ENCODE assay signal across 13 cellular contexts in the genomic region with DNA sequence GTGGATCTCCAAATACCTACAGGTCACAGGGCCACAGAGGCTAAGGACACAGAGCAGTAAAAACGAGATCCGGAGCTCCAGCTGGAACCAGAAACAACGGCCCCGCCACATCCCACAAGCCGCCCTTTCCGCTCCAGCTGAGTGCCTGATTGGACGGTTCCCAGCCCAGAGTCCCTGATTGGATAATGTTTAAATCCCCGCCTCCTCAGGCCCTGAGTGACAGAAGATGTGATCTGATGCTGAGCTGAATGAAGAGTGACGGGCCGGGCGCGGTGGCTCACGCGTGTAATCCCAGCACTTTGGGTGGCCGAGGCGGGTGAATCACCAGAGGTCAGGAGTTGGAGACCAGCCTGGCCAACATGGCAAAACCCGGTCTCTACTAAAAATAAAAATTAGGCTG.
DNase-seq lines count a peak whose midpoint lies in the region; ATAC-seq and TF ChIP-seq lines count a peak whose summit lies in the region.
"Had no signal": no experiment of that assay in that cellular context is flagged by ENCODE, and none has a peak within 500 bp of the region (broad histone marks: within the 10 kb centered on the region; RNA-seq: fewer than 3 reads in every experiment).

Gene ZNF99, minus strand, starts transcription at position 101 of the 400 bp plus-strand sequence. CDS start 135 bp downstream, outside the sequence.

- H3K36me3 ChIP-seq in adipocyte (ENCODE audit: control insufficient read depth, insufficient read depth, low read length, severe bottlenecking), result no peaks in the 10 kb centered on the region
- H3K36me3 ChIP-seq: neural progenitor cell had no signal

- peak within 1 kb of the TSS; percentile 41 for H3K4me3 ChIP-seq in adipocyte (ENCODE audit: low read length)
- H3K4me3 ChIP-seq: neural progenitor cell had no signal

- TF ChIP-seq CTCF in nephron progenitor cell (IDR thresholded peaks at IDR 0.05), result no peak

- H3K27me3 ChIP-seq in adipocyte (replicated peaks; ENCODE audit: control insufficient read depth, insufficient read depth, low read length), result no peaks in the 10 kb centered on the region
- H3K27me3 ChIP-seq: neural progenitor cell had no signal

- peaks cover 5% of the 10 kb centered on the region for H3K36me3 Mint-ChIP-seq in nephron progenitor cell (ENCODE audit: low read depth)
- H3K36me3 Mint-ChIP-seq in stimulated activated effector memory CD8-positive, alpha-beta T cell treated with anti-CD3 and anti-CD28 coated beads, Interleukin-12 subunit alpha, Interleukin-12 subunit beta, amount 100 ng/mL, for 72 hours, result no peaks in the 10 kb centered on the region
- H3K36me3 Mint-ChIP-seq: CD4-positive, CD25-positive, alpha-beta regulatory T cell had no signal

- H3K9ac ChIP-seq in adipocyte (ENCODE audit: low read length), result no peak within 1 kb of the TSS
- H3K9ac ChIP-seq: KMS-11, neural progenitor cell had no signal

- H3K4me3 Mint-ChIP-seq in nephron progenitor cell, result no peak within 1 kb of the TSS
- H3K4me3 Mint-ChIP-seq in stimulated activated effector memory CD8-positive, alpha-beta T cell treated with anti-CD3 and anti-CD28 coated beads, Interleukin-12 subunit alpha, Interleukin-12 subunit beta, amount 100 ng/mL, for 72 hours, result no peak within 1 kb of the TSS
- H3K4me3 Mint-ChIP-seq: activated T-helper 1 cell treated with anti-CD3 and anti-CD28 coated beads, Interleukin-12 subunit alpha, Interleukin-12 subunit beta, Interleukin-2, Interleukin-4 antibody, amounts not matched to agents 30 ng/mL and 10 ng/mL and 1 ng/mL, durations not matched to agents 14 hours and 24 hours and 36 hours; CD4-positive, CD25-positive, alpha-beta regulatory T cell; neural progenitor cell had no signal

- H3K27ac Mint-ChIP-seq in nephron progenitor cell, result no peak within 1 kb of the TSS
- no peak within 1 kb of the TSS for H3K27ac Mint-ChIP-seq in stimulated activated effector memory CD8-positive, alpha-beta T cell treated with anti-CD3 and anti-CD28 coated beads, Interleukin-12 subunit alpha, Interleukin-12 subunit beta, amount 100 ng/mL, for 72 hours
- H3K27ac Mint-ChIP-seq: activated T-helper 1 cell treated with anti-CD3 and anti-CD28 coated beads, Interleukin-12 subunit alpha, Interleukin-12 subunit beta, Interleukin-2, Interleukin-4 antibody, amounts not matched to agents 30 ng/mL and 10 ng/mL and 1 ng/mL, durations not matched to agents 14 hours and 24 hours and 36 hours; CD4-positive, CD25-positive, alpha-beta regulatory T cell; neural progenitor cell had no signal

- H3K27me3 Mint-ChIP-seq in nephron progenitor cell (ENCODE audit: low read depth, poor library complexity), result no peaks in the 10 kb centered on the region
- H3K27me3 Mint-ChIP-seq: CD4-positive, CD25-positive, alpha-beta regulatory T cell had no signal

- DNase-seq in DMS114 treated with DMSO at 0.1 percent for 48 hours (lab: John Stamatoyannopoulos, UW; ENCODE audit: unreplicated experiment) (peak; percentile 92), adipocyte (ENCODE audit: low read depth) (no peak), hypothalamus (lab: John Stamatoyannopoulos, UW) (peak in 47 of 51 donors; percentile 0 to 76 (median 37)), retina (peak; percentile 74), nephron progenitor cell (no peak)
- no peak for DNase-seq in stimulated activated effector memory CD8-positive, alpha-beta T cell treated with anti-CD3 and anti-CD28 coated beads, Interleukin-12 subunit alpha, Interleukin-12 subunit beta, amount 100 ng/mL, for 72 hours (ENCODE audit: low spot score in 2 of 2)
- DNase-seq: CD4-positive, CD25-positive, alpha-beta regulatory T cell; NCI-H524 treated with DMSO at 0.1 percent for 48 hours had no signal

- no peak for ATAC-seq in GM18858 (IDR thresholded peaks at IDR 0.05; ENCODE audit: unreplicated experiment)
- no peak for ATAC-seq in HG03469 (IDR thresholded peaks at IDR 0.05; ENCODE audit: unreplicated experiment)
- ATAC-seq in stimulated activated effector memory CD8-positive, alpha-beta T cell treated with anti-CD3 and anti-CD28 coated beads, Interleukin-12 subunit alpha, Interleukin-12 subunit beta, amount 100 ng/mL, for 72 hours, result no peak

- peaks cover 77% of the 10 kb centered on the region for H3K9me3 Mint-ChIP-seq in nephron progenitor cell
- peaks cover 6% of the 10 kb centered on the region for H3K9me3 Mint-ChIP-seq in stimulated activated effector memory CD8-positive, alpha-beta T cell treated with anti-CD3 and anti-CD28 coated beads, Interleukin-12 subunit alpha, Interleukin-12 subunit beta, amount 100 ng/mL, for 72 hours

- no peaks in the 10 kb centered on the region for H3K4me1 ChIP-seq in adipocyte (ENCODE audit: control insufficient read depth, insufficient read depth, low read length)
- H3K4me1 ChIP-seq: neural progenitor cell had no signal

- peaks cover 15% of the 10 kb centered on the region for H3K9me3 ChIP-seq in adipocyte (ENCODE audit: control insufficient read depth, low read length)

- no peaks in the 10 kb centered on the region for H3K4me1 Mint-ChIP-seq in nephron progenitor cell
- no peaks in the 10 kb centered on the region for H3K4me1 Mint-ChIP-seq in stimulated activated effector memory CD8-positive, alpha-beta T cell treated with anti-CD3 and anti-CD28 coated beads, Interleukin-12 subunit alpha, Interleukin-12 subunit beta, amount 100 ng/mL, for 72 hours
- H3K4me1 Mint-ChIP-seq: CD4-positive, CD25-positive, alpha-beta regulatory T cell; neural progenitor cell had no signal

Comparison
In these comparisons a context has a peak if more than half of its experiments do, and no peak if none do; other contexts are left out.
1. DNase-seq: peak in DMS114 treated with DMSO at 0.1 percent for 48 hours (single experiment), hypothalamus (47 of 51) and retina (single experiment); none in adipocyte (single experiment), nephron progenitor cell (single experiment) and stimulated activated effector memory CD8-positive, alpha-beta T cell treated with anti-CD3 and anti-CD28 coated beads, Interleukin-12 subunit alpha, Interleukin-12 subunit beta, amount 100 ng/mL, for 72 hours (0 of 2).